18 cellular contexts compared by ENCODE assay signal in genomic region chr10:79171504-79171903, GRCh38.
"Had no signal": no experiment of that assay in that cellular context is flagged by ENCODE, and none has a peak within 500 bp of the region (broad histone marks: within the 10 kb centered on the region; RNA-seq: fewer than 3 reads in every experiment).

No MANE protein-coding gene starts in this region.

- H3K4me3 ChIP-seq: psoas muscle, sigmoid colon had no signal

- ATAC-seq: activated CD4-positive, alpha-beta T cell treated with anti-CD3 and anti-CD28 coated beads for 36 hours; activated naive CD8-positive, alpha-beta T cell treated with anti-CD3 and anti-CD28 coated beads, Interleukin-2, amount 50 U/mL, for 24 hours; activated T-cell treated with anti-CD3 and anti-CD28 coated beads, Interleukin-2, amount 50 U/mL, for 72 hours; effector memory CD8-positive, alpha-beta T cell; left lobe of liver; natural killer cell treated with Interleukin-12 subunit alpha and Interleukin-12 subunit beta and Interleukin-15 and Interleukin-18, amount 100 ng/mL, for 72 hours; psoas muscle had no signal

- H3K36me3 Mint-ChIP-seq: natural killer cell treated with Interleukin-12 subunit alpha and Interleukin-12 subunit beta and Interleukin-15 and Interleukin-18, amount 100 ng/mL, for 72 hours had no signal

- H3K4me3 Mint-ChIP-seq: activated CD4-positive, alpha-beta memory T cell treated with anti-CD3 and anti-CD28 coated beads, Interleukin-2, amount 10 ng/mL, durations not matched to agents 7 days and 5 days; activated CD4-positive, alpha-beta T cell treated with anti-CD3 and anti-CD28 coated beads for 36 hours; activated naive CD8-positive, alpha-beta T cell treated with anti-CD3 and anti-CD28 coated beads, Interleukin-2, amount 50 U/mL, for 24 hours; activated T-cell treated with anti-CD3 and anti-CD28 coated beads, Interleukin-2, amount 50 U/mL, for 72 hours; effector memory CD8-positive, alpha-beta T cell; natural killer cell treated with Interleukin-12 subunit alpha and Interleukin-12 subunit beta and Interleukin-15 and Interleukin-18, amount 100 ng/mL, for 72 hours had no signal

- H3K9me3 ChIP-seq: psoas muscle, sigmoid colon had no signal

- H3K27me3 Mint-ChIP-seq: activated CD4-positive, alpha-beta memory T cell treated with anti-CD3 and anti-CD28 coated beads, Interleukin-2, amount 10 ng/mL, durations not matched to agents 7 days and 5 days; activated CD4-positive, alpha-beta T cell treated with anti-CD3 and anti-CD28 coated beads for 36 hours; activated naive CD8-positive, alpha-beta T cell treated with anti-CD3 and anti-CD28 coated beads, Interleukin-2, amount 50 U/mL, for 24 hours; effector memory CD8-positive, alpha-beta T cell; natural killer cell treated with Interleukin-12 subunit alpha and Interleukin-12 subunit beta and Interleukin-15 and Interleukin-18, amount 100 ng/mL, for 72 hours had no signal

- H3K27ac Mint-ChIP-seq: activated CD4-positive, alpha-beta memory T cell treated with anti-CD3 and anti-CD28 coated beads, Interleukin-2, amount 10 ng/mL, durations not matched to agents 7 days and 5 days; activated CD4-positive, alpha-beta T cell treated with anti-CD3 and anti-CD28 coated beads for 36 hours; activated naive CD8-positive, alpha-beta T cell treated with anti-CD3 and anti-CD28 coated beads, Interleukin-2, amount 50 U/mL, for 24 hours; activated T-cell treated with anti-CD3 and anti-CD28 coated beads, Interleukin-2, amount 50 U/mL, for 72 hours; natural killer cell treated with Interleukin-12 subunit alpha and Interleukin-12 subunit beta and Interleukin-15 and Interleukin-18, amount 100 ng/mL, for 72 hours had no signal

- H3K9me3 Mint-ChIP-seq: activated CD4-positive, alpha-beta memory T cell treated with anti-CD3 and anti-CD28 coated beads, Interleukin-2, amount 10 ng/mL, durations not matched to agents 7 days and 5 days; activated naive CD8-positive, alpha-beta T cell treated with anti-CD3 and anti-CD28 coated beads, Interleukin-2, amount 50 U/mL, for 24 hours; activated T-cell treated with anti-CD3 and anti-CD28 coated beads, Interleukin-2, amount 50 U/mL, for 72 hours; effector memory CD8-positive, alpha-beta T cell; natural killer cell treated with Interleukin-12 subunit alpha and Interleukin-12 subunit beta and Interleukin-15 and Interleukin-18, amount 100 ng/mL, for 72 hours had no signal

- H3K4me1 Mint-ChIP-seq: activated CD4-positive, alpha-beta memory T cell treated with anti-CD3 and anti-CD28 coated beads, Interleukin-2, amount 10 ng/mL, durations not matched to agents 7 days and 5 days; activated CD4-positive, alpha-beta T cell treated with anti-CD3 and anti-CD28 coated beads for 36 hours; activated naive CD8-positive, alpha-beta T cell treated with anti-CD3 and anti-CD28 coated beads, Interleukin-2, amount 50 U/mL, for 24 hours had no signal

- DNase-seq: activated CD4-positive, alpha-beta memory T cell treated with anti-CD3 and anti-CD28 coated beads, Interleukin-2, amount 10 ng/mL, durations not matched to agents 7 days and 5 days; activated CD4-positive, alpha-beta T cell treated with anti-CD3 and anti-CD28 coated beads for 36 hours; activated CD8-positive, alpha-beta memory T cell treated with anti-CD3 and anti-CD28 coated beads, Interleukin-2, amount 50 U/mL, for 4 hours; activated naive CD4-positive, alpha-beta T cell; activated naive CD8-positive, alpha-beta T cell treated with anti-CD3 and anti-CD28 coated beads, Interleukin-2, amount 50 U/mL, for 24 hours; activated T-cell treated with anti-CD3 and anti-CD28 coated beads, Interleukin-2, amount 50 U/mL, for 72 hours; central memory CD4-positive, alpha-beta T cell; cortex of kidney; effector memory CD8-positive, alpha-beta T cell; glutamatergic neuron; mammary epithelial cell; psoas muscle; sigmoid colon; stimulated activated CD4-positive, alpha-beta T cell treated with anti-CD3 and anti-CD28 coated beads, Interleukin-12 subunit alpha, Interleukin-12 subunit beta, amount 100 ng/mL, for 4 hours; stimulated activated naive CD4-positive, alpha-beta T cell treated with Interleukin-2 at 50 U/mL for 16 hours had no signal

- H3K27ac ChIP-seq: psoas muscle, VCaP had no signal

- H3K27me3 ChIP-seq: sigmoid colon had no signal
